In genomic region chr13:100532836-100533435, GRCh38 we compare ENCODE assay signal across 11 cellular contexts.
"Had no signal": no experiment of that assay in that cellular context is flagged by ENCODE, and none has a peak within 500 bp of the region (broad histone marks: within the 10 kb centered on the region; RNA-seq: fewer than 3 reads in every experiment).

No MANE protein-coding gene starts in this region.

- H3K27ac ChIP-seq: ascending aorta, gastroesophageal sphincter, spleen, testis had no signal

- DNase-seq: activated CD4-positive, alpha-beta T cell treated with anti-CD3 and anti-CD28 coated beads, Interleukin-2, amount 50 U/mL, for 4 hours; activated naive CD4-positive, alpha-beta T cell; activated naive CD8-positive, alpha-beta T cell treated with anti-CD3 and anti-CD28 coated beads, Interleukin-2, amount 50 U/mL, for 24 hours; naive B cell; spleen; stimulated activated CD4-positive, alpha-beta T cell treated with anti-CD3 and anti-CD28 coated beads, Interleukin-1b, Interleukin-23, amount 100 ng/mL, for 48 hours; T-helper 2 cell; testis had no signal

- H3K27me3 ChIP-seq: ascending aorta, gastroesophageal sphincter, spleen, testis had no signal

- H3K9me3 ChIP-seq: ascending aorta, gastroesophageal sphincter, testis had no signal

- H3K4me3 ChIP-seq: ascending aorta, gastroesophageal sphincter, lung, spleen had no signal

- H3K4me1 ChIP-seq: ascending aorta, gastroesophageal sphincter, spleen had no signal

- ATAC-seq: activated naive CD8-positive, alpha-beta T cell treated with anti-CD3 and anti-CD28 coated beads, Interleukin-2, amount 50 U/mL, for 24 hours had no signal
